Comparison of ENCODE assay signal across 8 cellular contexts in genomic region chr1:220776725-220777326, GRCh38. TPM values are rescaled to one million over a fixed set of nuclear protein-coding genes. Genes with fewer than 3 reads are reported as not detected.
DNase-seq lines count a peak whose midpoint lies in the region; ATAC-seq, FAIRE-seq and TF ChIP-seq lines count a peak whose summit lies in the region.

No MANE protein-coding gene starts in this region.

- H3K4me3 ChIP-seq in GM12878: no peak overlapping the region

- no peaks in the 10 kb centered on the region for H3K79me2 ChIP-seq in GM12878 (ENCODE audit: control insufficient read depth, insufficient read depth, low read length)

- no peak overlapping the region for H3K9ac ChIP-seq in GM12878 (ENCODE audit: control insufficient read depth, insufficient read depth, low read length)

- RAD21 ChIA-PET in GM12878 (lab: Charles Lee; ENCODE audit: unreplicated experiment): interaction anchor here (0.6 to 2.2 kb wide), 8 partner anchors 16 to 685 kb away, joined by 3 to 16 read pairs (median 4); no protein-coding TSS in a partner anchor

- FAIRE-seq in GM12878 (lab: Jason Lieb, UNC): peak; percentile 71

- H3K4me1 ChIP-seq in GM12878 (ENCODE audit: control insufficient read depth, insufficient read depth, low read length): no peaks in the 10 kb centered on the region

- H3K27ac ChIP-seq in GM12878 (ENCODE audit: control insufficient read depth, insufficient read depth): no peak overlapping the region

- intact Hi-C loops in GM12878 (cut with micrococcal nuclease; ENCODE audit: unreplicated experiment): loop anchor here (1.0 to 10.0 kb wide), 8 partner anchors 44 to 588 kb away; partner anchors contain the start of gene C1orf115

- TF ChIP-seq RAD21 in GM12878 (IDR thresholded peaks at IDR 0.05; ENCODE audit: insufficient read depth, low read depth, low read length): peak; percentile 86

- no peaks in the 10 kb centered on the region for H3K9me3 ChIP-seq in GM12878 (replicated peaks; ENCODE audit: control insufficient read depth, insufficient read depth, low read length)

- 41% methylated on average over 19 of the region's 19 CpGs for WGBS in GM12878 (ENCODE audit: insufficient coverage, insufficient replicate concordance, low lambda C conversion rate, missing lambda C conversion rate)

- no peak for TF ChIP-seq POLR2A in GM12878 (IDR thresholded peaks at IDR 0.05; ENCODE audit: low read depth, low read length)

- in situ Hi-C loops in GM12878 (cut with MboI): loop anchor here (5.0 to 10.0 kb wide), 2 partner anchors 92 to 480 kb away; no protein-coding TSS in a partner anchor

- SMC1A ChIA-PET in GM12878 (lab: Charles Lee; ENCODE audit: uncharacterized antibody, unreplicated experiment): interaction anchor here (0.6 to 2.5 kb wide), 14 partner anchors 9 to 659 kb away, joined by 3 to 19 read pairs (median 4); no protein-coding TSS in a partner anchor

- no peak overlapping the region for H3K4me2 ChIP-seq in GM12878 (ENCODE audit: control insufficient read depth, insufficient read depth)

- no TSS peak for BruUV-seq in GM12878 (replicated peaks; lab: Mats Ljungman, UMichigan)

- ATAC-seq in HG02759 (IDR thresholded peaks at IDR 0.05; ENCODE audit: unreplicated experiment) (peak; percentile 73), GM12878 (peak; percentile 93)

- TF ChIP-seq EP300 in GM12878 (IDR thresholded peaks at IDR 0.05; ENCODE audit: borderline replicate concordance in 1 of 2, control insufficient read depth in 1 of 2, low read depth in 2 of 2, low read length in 2 of 2): no peak

- peak; percentile 92 to 96 (median 94) for TF ChIP-seq CTCF in GM12878 (IDR thresholded peaks at IDR 0.05 in 2 of 3, conservative IDR thresholded peaks at IDR 0.05 in 1 of 3; ENCODE audit: control insufficient read depth in 2 of 3, extremely low read depth in 1 of 3, insufficient read depth in 1 of 3, low read depth in 3 of 3, low read length in 3 of 3)

- POLR2A ChIA-PET in GM12878 (lab: Charles Lee): no interaction called here

- H4K20me1 ChIP-seq in GM12878 (ENCODE audit: control insufficient read depth, insufficient read depth): no peaks in the 10 kb centered on the region

- no peaks in the 10 kb centered on the region for H3K27me3 ChIP-seq in GM12878 (replicated peaks in 1 of 2; ENCODE audit: control insufficient read depth in 2 of 2, insufficient read depth in 2 of 2, low read length in 1 of 2)

- DNase-seq in activated gamma-delta T cell treated with Interleukin-2 at 50 U/mL for 16 hours: peak; percentile 38
- no peak for DNase-seq in activated gamma-delta T cell (lab: John Stamatoyannopoulos, UW)
- DNase-seq in NCI-H1436 (lab: John Stamatoyannopoulos, UW): peak; percentile 84
- DNase-seq in T1000 (lab: John Stamatoyannopoulos, UW): peak; percentile 57
- no peak for DNase-seq in GM12878 (ENCODE audit: low read depth, low spot score)
- peak; percentile 92 for DNase-seq in iPS-NIHi7 (ENCODE audit: extremely low spot score)
- peak; percentile 73 for DNase-seq in stimulated activated CD4-positive, alpha-beta T cell treated with anti-CD3 and anti-CD28 coated beads, Interleukin-12 subunit alpha, Interleukin-12 subunit beta, amount 100 ng/mL, for 4 hours

- no peaks in the 10 kb centered on the region for H3K36me3 ChIP-seq in GM12878 (ENCODE audit: control insufficient read depth in 2 of 2, insufficient read depth in 2 of 2, low read length in 1 of 2)

- CTCF ChIA-PET in GM12878 (lab: Yijun Ruan, JAX): interaction anchor here (0.6 to 6.2 kb wide), 29 partner anchors 9 to 953 kb away, joined by 3 to 52 read pairs (median 6); partner anchors contain the start of genes C1orf115, MTARC1 and MTARC2

- H2AFZ ChIP-seq in GM12878 (ENCODE audit: control insufficient read depth, low read depth, low read length): no peak overlapping the region

TF ChIP-seq in GM12878, 131 proteins besides CTCF, POLR2A, EP300 and RAD21 (continues in another document):
- no peak for TF ChIP-seq RCOR1 (conservative IDR thresholded peaks at IDR 0.05; ENCODE audit: low read depth, low read length)
- no peak for TF ChIP-seq BCL11A (IDR thresholded peaks at IDR 0.05; ENCODE audit: low read depth, low read length)
- TF ChIP-seq, protein P1, sequence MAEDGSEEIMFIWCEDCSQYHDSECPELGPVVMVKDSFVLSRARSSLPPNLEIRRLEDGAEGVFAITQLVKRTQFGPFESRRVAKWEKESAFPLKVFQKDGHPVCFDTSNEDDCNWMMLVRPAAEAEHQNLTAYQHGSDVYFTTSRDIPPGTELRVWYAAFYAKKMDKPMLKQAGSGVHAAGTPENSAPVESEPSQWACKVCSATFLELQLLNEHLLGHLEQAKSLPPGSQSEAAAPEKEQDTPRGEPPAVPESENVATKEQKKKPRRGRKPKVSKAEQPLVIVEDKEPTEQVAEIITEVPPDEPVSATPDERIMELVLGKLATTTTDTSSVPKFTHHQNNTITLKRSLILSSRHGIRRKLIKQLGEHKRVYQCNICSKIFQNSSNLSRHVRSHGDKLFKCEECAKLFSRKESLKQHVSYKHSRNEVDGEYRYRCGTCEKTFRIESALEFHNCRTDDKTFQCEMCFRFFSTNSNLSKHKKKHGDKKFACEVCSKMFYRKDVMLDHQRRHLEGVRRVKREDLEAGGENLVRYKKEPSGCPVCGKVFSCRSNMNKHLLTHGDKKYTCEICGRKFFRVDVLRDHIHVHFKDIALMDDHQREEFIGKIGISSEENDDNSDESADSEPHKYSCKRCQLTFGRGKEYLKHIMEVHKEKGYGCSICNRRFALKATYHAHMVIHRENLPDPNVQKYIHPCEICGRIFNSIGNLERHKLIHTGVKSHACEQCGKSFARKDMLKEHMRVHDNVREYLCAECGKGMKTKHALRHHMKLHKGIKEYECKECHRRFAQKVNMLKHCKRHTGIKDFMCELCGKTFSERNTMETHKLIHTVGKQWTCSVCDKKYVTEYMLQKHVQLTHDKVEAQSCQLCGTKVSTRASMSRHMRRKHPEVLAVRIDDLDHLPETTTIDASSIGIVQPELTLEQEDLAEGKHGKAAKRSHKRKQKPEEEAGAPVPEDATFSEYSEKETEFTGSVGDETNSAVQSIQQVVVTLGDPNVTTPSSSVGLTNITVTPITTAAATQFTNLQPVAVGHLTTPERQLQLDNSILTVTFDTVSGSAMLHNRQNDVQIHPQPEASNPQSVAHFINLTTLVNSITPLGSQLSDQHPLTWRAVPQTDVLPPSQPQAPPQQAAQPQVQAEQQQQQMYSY (CRISPR knock-in tag; IDR thresholded peaks at IDR 0.05): no peak
- no peak for TF ChIP-seq ZNF217 (IDR thresholded peaks at IDR 0.05)
- peak; percentile 69; the same call in 1 of the 2 replicates for TF ChIP-seq SMARCA5 (IDR thresholded peaks at IDR 0.05)
- no peak for TF ChIP-seq TCF3 (IDR thresholded peaks at IDR 0.05; ENCODE audit: borderline replicate concordance, insufficient read depth, low read depth, low read length)
- TF ChIP-seq MEF2B (IDR thresholded peaks at IDR 0.05; ENCODE audit: partially characterized antibody, poor library complexity, severe bottlenecking): no peak
- no peak for TF ChIP-seq ZBED1 (IDR thresholded peaks at IDR 0.05; ENCODE audit: borderline replicate concordance)
- no peak for TF ChIP-seq SUPT20H (IDR thresholded peaks at IDR 0.05; ENCODE audit: borderline replicate concordance, control insufficient read depth, low read depth, low read length)
- TF ChIP-seq CREM (IDR thresholded peaks at IDR 0.05; ENCODE audit: low read depth): no peak
- no peak for TF ChIP-seq FOXK2 (IDR thresholded peaks at IDR 0.05)
- TF ChIP-seq SREBF2 (IDR thresholded peaks at IDR 0.05; ENCODE audit: low read length): no peak

RNA-seq across cellular contexts. Expression of gene MTARC1, which starts 9.9 kb away (rescaled TPM):
- total RNA-seq in GM12878 (2013; cell fraction: nucleolus; rRNA removed): 0.10 and 0.13 TPM in 2 replicates
- total RNA-seq in GM12878 (2014; rRNA removed) (0.23 and 0.27 TPM in 2 replicates), GM12878 (2014; rRNA removed; fragmentation: Illumina TruSeq; extraction: Trizol) (0.69 and 0.85 TPM in 2 replicates), GM12878 (2021) (0.72 TPM in 2 replicates)
- polyA plus RNA-seq in GM12878 (2011; ENCODE audit: low read depth): not detected
- polyA plus RNA-seq in GM12878 (2011; rRNA removed) (0.31 and 0.55 TPM in 2 replicates), GM12878 (2014; fragmentation: Illumina TruSeq; extraction: Trizol) (0.47 and 1.0 TPM in 2 replicates), GM12878 (2014; fragmentation: Nextera tagmentation; extraction: Ambion mirVana) (under 1 TPM; 0.26 to 0.31 TPM), GM12878 (2014; rRNA removed) (0.49 and 1.1 TPM in 2 replicates), GM12878 (2016; fragmentation: Nextera tagmentation; extraction: Ambion mirVana) (1 to 10 TPM in 1 of 2 experiments, under 1 TPM in 1; 0.67 to 1.5 TPM)
- polyA plus RNA-seq in GM12878 (2011; cell fraction: cytosol; rRNA removed): 0.13 and 0.38 TPM in 2 replicates
- 0.60 and 0.61 TPM in 2 replicates for polyA plus RNA-seq in GM12878 (2011; cell fraction: nucleus; rRNA removed)
- polyA plus RNA-seq in GM12878 (2012): not detected in 2 replicates
- 0.26 and 0.29 TPM in 2 replicates for polyA minus RNA-seq in GM12878 (2011; rRNA and poly(A)+ RNA removed)
- 1.7 and 2.5 TPM in 2 replicates for polyA minus RNA-seq in GM12878 (2011; cell fraction: cytosol; rRNA and poly(A)+ RNA removed)
- 0.24 and 0.77 TPM in 2 replicates for polyA minus RNA-seq in GM12878 (2011; cell fraction: nucleus; rRNA and poly(A)+ RNA removed)

RNA-seq across cellular contexts. Expression of gene MTARC2, which starts 28.7 kb away (rescaled TPM):
- 0.29 and 1.5 TPM in 2 replicates for total RNA-seq in GM12878 (2013; cell fraction: nucleolus; rRNA removed)
- 1.9 and 3.4 TPM in 2 replicates for total RNA-seq in GM12878 (2014; rRNA removed)
- total RNA-seq in GM12878 (2014; rRNA removed; fragmentation: Illumina TruSeq; extraction: Trizol): 1.9 and 2.8 TPM in 2 replicates
- 2.6 and 3.1 TPM in 2 replicates for total RNA-seq in GM12878 (2021)
- 0.43 TPM for polyA plus RNA-seq in GM12878 (2011; ENCODE audit: low read depth)
- polyA plus RNA-seq in GM12878 (2011; rRNA removed): 3.8 and 4.1 TPM in 2 replicates
- 1.8 and 1.9 TPM in 2 replicates for polyA plus RNA-seq in GM12878 (2011; cell fraction: cytosol; rRNA removed)
- polyA plus RNA-seq in GM12878 (2011; cell fraction: nucleus; rRNA removed): 4.5 and 5.6 TPM in 2 replicates
- polyA plus RNA-seq in GM12878 (2012): 0.69 and 1.8 TPM in 2 replicates
- polyA plus RNA-seq in GM12878 (2014; fragmentation: Illumina TruSeq; extraction: Trizol): 3.8 and 4.7 TPM in 2 replicates
- polyA plus RNA-seq in GM12878 (2014; fragmentation: Nextera tagmentation; extraction: Ambion mirVana): 1 to 10 TPM; 2.8 to 4.5 TPM
- 2.1 and 7.5 TPM in 2 replicates for polyA plus RNA-seq in GM12878 (2014; rRNA removed)
- 1 to 10 TPM; 3.6 to 5.5 TPM for polyA plus RNA-seq in GM12878 (2016; fragmentation: Nextera tagmentation; extraction: Ambion mirVana)
- 1.3 and 1.8 TPM in 2 replicates for polyA minus RNA-seq in GM12878 (2011; rRNA and poly(A)+ RNA removed)
- polyA minus RNA-seq in GM12878 (2011; cell fraction: cytosol; rRNA and poly(A)+ RNA removed): 0.67 and 1.4 TPM in 2 replicates
- 2.3 and 2.7 TPM in 2 replicates for polyA minus RNA-seq in GM12878 (2011; cell fraction: nucleus; rRNA and poly(A)+ RNA removed)

Comparison
In these comparisons a context has a peak if more than half of its experiments do, and no peak if none do; other contexts are left out.
1. DNase-seq: peak in activated gamma-delta T cell treated with Interleukin-2 at 50 U/mL for 16 hours (single experiment), NCI-H1436 (single experiment), T1000 (single experiment), iPS-NIHi7 (single experiment) and stimulated activated CD4-positive, alpha-beta T cell treated with anti-CD3 and anti-CD28 coated beads, Interleukin-12 subunit alpha, Interleukin-12 subunit beta, amount 100 ng/mL, for 4 hours (single experiment); none in activated gamma-delta T cell (single experiment) and GM12878 (single experiment).